ENCODE assay signal across 1 cellular context in the genomic region with DNA sequence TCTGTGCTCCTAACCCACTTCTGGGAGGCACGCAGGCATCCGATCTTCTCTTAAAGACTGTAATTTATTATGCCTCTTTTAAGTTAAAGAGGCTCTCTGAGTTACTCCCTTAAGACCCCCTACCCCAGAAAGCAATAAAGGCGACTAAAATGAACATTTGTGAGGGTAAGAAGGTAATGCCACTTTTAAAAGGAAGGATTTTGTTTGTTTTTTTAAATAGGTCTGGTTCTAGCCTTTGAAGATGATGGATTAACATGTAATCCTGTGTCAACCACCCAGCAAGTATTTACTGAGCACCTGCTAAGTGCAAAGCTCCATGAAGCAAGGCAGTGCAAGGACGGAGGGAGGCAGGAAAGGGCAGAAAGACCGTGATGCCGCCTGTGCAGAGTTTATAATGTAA.
TF ChIP-seq lines count a peak whose summit lies in the region.

No MANE protein-coding gene starts in this region.

TF ChIP-seq in IMR-90, 13 proteins besides CTCF, POLR2A, EP300 and RAD21:
- TF ChIP-seq CEBPB (IDR thresholded peaks at IDR 0.05; ENCODE audit: low read depth, low read length) (no peak), MAZ (IDR thresholded peaks at IDR 0.05; ENCODE audit: borderline replicate concordance, low read depth, low read length) (no peak), MXI1 (IDR thresholded peaks at IDR 0.05; ENCODE audit: borderline replicate concordance, low read depth, low read length) (no peak), RFX5 (IDR thresholded peaks at IDR 0.05; ENCODE audit: low read depth, low read length) (no peak), ELK1 (IDR thresholded peaks at IDR 0.05; ENCODE audit: borderline replicate concordance, low read depth, low read length) (no peak), CHD1 (IDR thresholded peaks at IDR 0.05; ENCODE audit: low read depth, low read length) (no peak), NFE2L2 (IDR thresholded peaks at IDR 0.05; ENCODE audit: low read depth, low read length) (no peak), FOS (IDR thresholded peaks at IDR 0.05; ENCODE audit: low read depth, low read length) (no peak), SMC3 (IDR thresholded peaks at IDR 0.05; ENCODE audit: low read depth, low read length) (no peak), RCOR1 (IDR thresholded peaks at IDR 0.05; ENCODE audit: insufficient replicate concordance, low read length) (no peak), BHLHE40 (IDR thresholded peaks at IDR 0.05; ENCODE audit: low read depth, low read length) (no peak), MAFK (IDR thresholded peaks at IDR 0.05; ENCODE audit: low read depth, low read length) (no peak)
- TF ChIP-seq, protein P1, sequence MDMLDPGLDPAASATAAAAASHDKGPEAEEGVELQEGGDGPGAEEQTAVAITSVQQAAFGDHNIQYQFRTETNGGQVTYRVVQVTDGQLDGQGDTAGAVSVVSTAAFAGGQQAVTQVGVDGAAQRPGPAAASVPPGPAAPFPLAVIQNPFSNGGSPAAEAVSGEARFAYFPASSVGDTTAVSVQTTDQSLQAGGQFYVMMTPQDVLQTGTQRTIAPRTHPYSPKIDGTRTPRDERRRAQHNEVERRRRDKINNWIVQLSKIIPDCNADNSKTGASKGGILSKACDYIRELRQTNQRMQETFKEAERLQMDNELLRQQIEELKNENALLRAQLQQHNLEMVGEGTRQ (IDR thresholded peaks at IDR 0.05; ENCODE audit: low read depth, low read length): no peak
